Comparison of ENCODE assay signal across 17 cellular contexts in the genomic region with DNA sequence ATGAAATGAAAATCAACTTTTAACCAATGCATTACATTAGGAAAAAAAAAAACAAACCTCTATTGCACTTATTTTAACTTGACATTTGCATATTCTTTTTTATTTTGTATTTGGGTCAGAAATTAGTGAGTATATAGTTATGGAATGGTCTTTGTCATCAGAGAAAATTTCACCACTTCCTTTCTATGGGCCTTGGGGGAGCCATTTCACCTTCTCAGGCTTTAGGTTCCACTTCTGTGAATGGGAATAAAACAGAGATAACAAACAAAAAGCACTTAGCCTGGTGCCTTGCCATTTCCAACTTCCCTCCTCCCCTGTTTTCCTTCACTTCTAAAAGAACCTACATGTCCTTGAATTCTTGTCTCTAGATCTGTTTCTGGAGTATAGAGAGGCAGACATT.
DNase-seq lines count a peak whose midpoint lies in the region; ATAC-seq, FAIRE-seq and TF ChIP-seq lines count a peak whose summit lies in the region.
"Had no signal": no experiment of that assay in that cellular context is flagged by ENCODE, and none has a peak within 500 bp of the region (broad histone marks: within the 10 kb centered on the region; RNA-seq: fewer than 3 reads in every experiment).

No MANE protein-coding gene starts in this region.

- no peak for ATAC-seq in GM12878
- ATAC-seq: right lobe of liver had no signal

- FAIRE-seq in GM12878 (lab: Jason Lieb, UNC): no peak

- H3K9me3 ChIP-seq in Loucy (ENCODE audit: insufficient read depth, low read depth, low read length) (no peaks in the 10 kb centered on the region), GM12878 (replicated peaks; ENCODE audit: control insufficient read depth, insufficient read depth, low read length) (peaks cover 4% of the 10 kb centered on the region; the same call in 2 of the 3 replicates)
- H3K9me3 ChIP-seq: esophagus muscularis mucosa, right lobe of liver, thoracic aorta had no signal

- H3K4me2 ChIP-seq in Loucy (ENCODE audit: low read depth, low read length, poor library complexity, severe bottlenecking) (peak overlapping the region; percentile 61), GM12878 (ENCODE audit: control insufficient read depth, insufficient read depth) (no peak overlapping the region)

- no TSS peak for BruUV-seq in GM12878 (replicated peaks; lab: Mats Ljungman, UMichigan)

- TF ChIP-seq POLR2A in GM12878 (IDR thresholded peaks at IDR 0.05; ENCODE audit: low read depth, low read length): no peak

- H3K27ac ChIP-seq in GM12878 (ENCODE audit: control insufficient read depth, insufficient read depth): no peak overlapping the region
- H3K27ac ChIP-seq: esophagus muscularis mucosa, HL-60, right lobe of liver, thoracic aorta had no signal

- no peaks in the 10 kb centered on the region for H3F3A ChIP-seq in Loucy (ENCODE audit: low read depth)

- CTCF ChIA-PET in GM12878 (lab: Yijun Ruan, JAX): interaction anchor here (0.6 to 2.2 kb wide), 4 partner anchors 10 to 533 kb away, joined by 3 to 9 read pairs (median 4); no protein-coding TSS in a partner anchor

- H3K4me3 ChIP-seq in Loucy (ENCODE audit: low read length, poor library complexity, severe bottlenecking): peak overlapping the region; percentile 13
- no peak overlapping the region for H3K4me3 ChIP-seq in GM12878
- no peak overlapping the region for H3K4me3 ChIP-seq in H7 (ENCODE audit: insufficient read depth, low read depth, low read length)
- H3K4me3 ChIP-seq: esophagus muscularis mucosa, right lobe of liver, thoracic aorta had no signal

- no peaks in the 10 kb centered on the region for H3K36me3 ChIP-seq in Loucy (ENCODE audit: insufficient read depth, low read length)
- no peaks in the 10 kb centered on the region for H3K36me3 ChIP-seq in GM12878 (ENCODE audit: control insufficient read depth in 2 of 2, insufficient read depth in 2 of 2, low read length in 1 of 2)
- H3K36me3 ChIP-seq in H7 (replicated peaks; ENCODE audit: control insufficient read depth, insufficient read depth, low read length): no peaks in the 10 kb centered on the region
- H3K36me3 ChIP-seq: esophagus muscularis mucosa, right lobe of liver, thoracic aorta had no signal

- TF ChIP-seq CTCF in Loucy (conservative IDR thresholded peaks at IDR 0.05; ENCODE audit: low read length) (peak; percentile 66), GM12878 (IDR thresholded peaks at IDR 0.05 in 2 of 3, conservative IDR thresholded peaks at IDR 0.05 in 1 of 3; ENCODE audit: control insufficient read depth in 2 of 3, extremely low read depth in 1 of 3, insufficient read depth in 1 of 3, low read depth in 3 of 3, low read length in 3 of 3) (no peak; a peak in 1 of 6 replicates), glutamatergic neuron (IDR thresholded peaks at IDR 0.05; ENCODE audit: partially characterized antibody, unreplicated experiment) (no peak)

- H3K79me2 ChIP-seq in Loucy (ENCODE audit: insufficient read depth, low read length) (peaks cover 36% of the 10 kb centered on the region), GM12878 (ENCODE audit: control insufficient read depth, insufficient read depth, low read length) (no peaks in the 10 kb centered on the region)

- no peak for TF ChIP-seq EP300 in GM12878 (IDR thresholded peaks at IDR 0.05; ENCODE audit: borderline replicate concordance in 1 of 2, control insufficient read depth in 1 of 2, low read depth in 2 of 2, low read length in 2 of 2)

- POLR2A ChIA-PET in GM12878 (lab: Charles Lee): interaction anchor here (1.4 kb wide), 1 partner anchor 10 kb away, joined by 4 read pairs; no protein-coding TSS in a partner anchor

- no peaks in the 10 kb centered on the region for H3K9me2 ChIP-seq in Loucy (replicated peaks; ENCODE audit: low read depth, low read length)

- peaks cover 2% of the 10 kb centered on the region for H3K27me3 Mint-ChIP-seq in glutamatergic neuron (ENCODE audit: unreplicated experiment)

- peak; percentile 47 for TF ChIP-seq RAD21 in GM12878 (IDR thresholded peaks at IDR 0.05; ENCODE audit: insufficient read depth, low read depth, low read length)

- H3K4me1 ChIP-seq in Loucy (ENCODE audit: insufficient read depth, low read length, poor library complexity, severe bottlenecking) (peaks cover 52% of the 10 kb centered on the region), GM12878 (ENCODE audit: control insufficient read depth, insufficient read depth, low read length) (no peaks in the 10 kb centered on the region)
- H3K4me1 ChIP-seq: right lobe of liver had no signal

- in situ Hi-C loops in GM12878 (cut with MboI): no loop called here

- H2AFZ ChIP-seq in Loucy (ENCODE audit: low read length) (peak overlapping the region; percentile 63), GM12878 (ENCODE audit: control insufficient read depth, low read depth, low read length) (peak overlapping the region; percentile 10; the same call in 1 of the 2 replicates)

- H3K9me3 Mint-ChIP-seq in glutamatergic neuron (ENCODE audit: unreplicated experiment): peaks cover 2% of the 10 kb centered on the region

- intact Hi-C loops in GM12878 (cut with micrococcal nuclease; ENCODE audit: unreplicated experiment): no loop called here
- intact Hi-C loops in posterior vena cava (cut with DNase I): no loop called here

- peak; percentile 75 for DNase-seq in ELR (ENCODE audit: low read depth)
- DNase-seq in GM12878 (ENCODE audit: low read depth, low spot score): no peak
- DNase-seq in kidney tubule cell (ENCODE audit: low spot score): peak; percentile 53
- DNase-seq in posterior vena cava (ENCODE audit: low spot score): no peak
- no peak for DNase-seq in Ammon's horn (ENCODE audit: low spot score)
- DNase-seq in H7: no peak
- DNase-seq in glutamatergic neuron: no peak
- DNase-seq: activated CD4-positive, alpha-beta T cell treated with anti-CD3 and anti-CD28 coated beads for 48 hours; activated effector memory CD4-positive, alpha-beta T cell treated with Interleukin-2 at 50 U/mL for 16 hours; central memory CD4-positive, alpha-beta T cell; NCI-H1436; NCI-H774; right lobe of liver had no signal

- no peak overlapping the region for H3K27ac Mint-ChIP-seq in glutamatergic neuron (ENCODE audit: unreplicated experiment)

- H3K4me3 Mint-ChIP-seq in glutamatergic neuron (ENCODE audit: unreplicated experiment): no peak overlapping the region

- SMC1A ChIA-PET in GM12878 (lab: Charles Lee; ENCODE audit: uncharacterized antibody, unreplicated experiment): interaction anchor here (1.1 to 3.1 kb wide), 7 partner anchors 9 to 138 kb away, joined by 3 to 10 read pairs (median 4); no protein-coding TSS in a partner anchor

- H4K20me1 ChIP-seq in Loucy (ENCODE audit: insufficient read depth, low read length, poor library complexity, severe bottlenecking) (no peaks in the 10 kb centered on the region), GM12878 (ENCODE audit: control insufficient read depth, insufficient read depth) (no peaks in the 10 kb centered on the region)

- RAD21 ChIA-PET in GM12878 (lab: Charles Lee; ENCODE audit: unreplicated experiment): interaction anchor here (1.0 kb wide), 1 partner anchor 114 kb away, joined by 3 read pairs; no protein-coding TSS in a partner anchor

- no peaks in the 10 kb centered on the region for H3K36me3 Mint-ChIP-seq in glutamatergic neuron (ENCODE audit: unreplicated experiment)

- H3K9ac ChIP-seq in Loucy (ENCODE audit: low read depth, low read length, poor library complexity, severe bottlenecking) (peak overlapping the region; percentile 53), GM12878 (ENCODE audit: control insufficient read depth, insufficient read depth, low read length) (no peak overlapping the region)

- H3K27me3 ChIP-seq in Loucy (ENCODE audit: insufficient read depth, low read length, poor library complexity, severe bottlenecking): no peaks in the 10 kb centered on the region
- H3K27me3 ChIP-seq in GM12878 (replicated peaks in 1 of 2; ENCODE audit: control insufficient read depth in 2 of 2, insufficient read depth in 2 of 2, low read length in 1 of 2): no peaks in the 10 kb centered on the region
- H3K27me3 ChIP-seq in H7 (ENCODE audit: control insufficient read depth, insufficient read depth, low read length): no peaks in the 10 kb centered on the region
- H3K27me3 ChIP-seq: esophagus muscularis mucosa, right lobe of liver had no signal

- H3K4me1 Mint-ChIP-seq in glutamatergic neuron (ENCODE audit: low read depth, unreplicated experiment): no peaks in the 10 kb centered on the region

TF ChIP-seq in GM12878, 131 proteins besides CTCF, POLR2A, EP300 and RAD21:
- no peak for TF ChIP-seq CHD2 (IDR thresholded peaks at IDR 0.05; ENCODE audit: borderline replicate concordance, low read depth, low read length)
- TF ChIP-seq ZZZ3 (IDR thresholded peaks at IDR 0.05; ENCODE audit: control insufficient read depth, insufficient read length, low read depth): no peak
- no peak for TF ChIP-seq RAD51 (IDR thresholded peaks at IDR 0.05)
- TF ChIP-seq SMAD5 (IDR thresholded peaks at IDR 0.05; ENCODE audit: low read depth): no peak
- TF ChIP-seq, protein P1, sequence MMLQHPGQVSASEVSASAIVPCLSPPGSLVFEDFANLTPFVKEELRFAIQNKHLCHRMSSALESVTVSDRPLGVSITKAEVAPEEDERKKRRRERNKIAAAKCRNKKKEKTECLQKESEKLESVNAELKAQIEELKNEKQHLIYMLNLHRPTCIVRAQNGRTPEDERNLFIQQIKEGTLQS (IDR thresholded peaks at IDR 0.05; ENCODE audit: borderline replicate concordance, extremely low read depth, low read depth, low read length): no peak
- TF ChIP-seq BHLHE40 (IDR thresholded peaks at IDR 0.05; ENCODE audit: borderline replicate concordance in 1 of 2, low read depth in 2 of 2, low read length in 1 of 2): no peak
- no peak for TF ChIP-seq POLR2AphosphoS2 (IDR thresholded peaks at IDR 0.05; ENCODE audit: low read depth, low read length)

Comparison
In these comparisons a context has a peak if more than half of its experiments do, and no peak if none do; other contexts are left out.
1. DNase-seq: peak in ELR (single experiment) and kidney tubule cell (single experiment); none in GM12878 (single experiment), posterior vena cava (single experiment), Ammon's horn (single experiment), H7 (single experiment) and glutamatergic neuron (single experiment).